Comparison of ENCODE assay signal across 8 cellular contexts in genomic region chr2:112542974-112543760, GRCh38.
A peak's percentile ranks its signal among the peaks of the same experiment; 100 is the strongest.
DNase-seq lines count a peak whose midpoint lies in the region; ATAC-seq lines count a peak whose summit lies in the region.

No MANE protein-coding gene starts in this region.

- peak; percentile 7 for DNase-seq in NK-92 treated with Interleukin-12 subunit alpha and Interleukin-12 subunit beta, amount 100 ng/mL, for 24 hours (lab: John Stamatoyannopoulos, UW)
- DNase-seq in NK-92 (lab: John Stamatoyannopoulos, UW; ENCODE audit: unreplicated experiment) (no peak), HuH-7.5 (ENCODE audit: low spot score) (peak; percentile 15), inferior parietal cortex (ENCODE audit: extremely low spot score) (peak; percentile 22), substantia nigra (lab: John Stamatoyannopoulos, UW) (no peak)
- DNase-seq in activated T-cell treated with anti-CD3 and anti-CD28 coated beads, Interleukin-2, amount 50 U/mL, for 48 hours, result peak; percentile 36 to 41

- ATAC-seq in HG03432 (IDR thresholded peaks at IDR 0.05; ENCODE audit: unreplicated experiment), result no peak
- no peak for ATAC-seq in HG02763 (IDR thresholded peaks at IDR 0.05; ENCODE audit: unreplicated experiment)

- H3K27ac ChIP-seq in substantia nigra (ENCODE audit: low read depth, low read length, poor library complexity, severe bottlenecking), result peak overlapping the region; percentile 96

Comparison
In these comparisons a context has a peak if more than half of its experiments do, and no peak if none do; other contexts are left out.
1. DNase-seq: peak in NK-92 treated with Interleukin-12 subunit alpha and Interleukin-12 subunit beta, amount 100 ng/mL, for 24 hours (single experiment), HuH-7.5 (single experiment), activated T-cell treated with anti-CD3 and anti-CD28 coated beads, Interleukin-2, amount 50 U/mL, for 48 hours (2 of 2) and inferior parietal cortex (single experiment); none in NK-92 (single experiment) and substantia nigra (0 of 49).